Comparison of ENCODE assay signal across 32 cellular contexts in genomic region chr19:44636439-44637389, GRCh38. TPM values are rescaled to one million over a fixed set of nuclear protein-coding genes. Genes with fewer than 3 reads are reported as not detected.
DNase-seq lines count a peak whose midpoint lies in the region; ATAC-seq, FAIRE-seq and TF ChIP-seq lines count a peak whose summit lies in the region.
"Had no signal": no experiment of that assay in that cellular context is flagged by ENCODE, and none has a peak within 500 bp of the region (broad histone marks: within the 10 kb centered on the region; RNA-seq: fewer than 3 reads in every experiment).

No MANE protein-coding gene starts in this region.

- no TSS peak for BruUV-seq in PC-3 (replicated peaks; lab: Mats Ljungman, UMichigan)

- intact Hi-C loops in PC-3 (cut with micrococcal nuclease): no loop called here

- no peaks in the 10 kb centered on the region for H4K20me1 ChIP-seq in PC-3 (ENCODE audit: low read length)
- no peaks in the 10 kb centered on the region for H4K20me1 ChIP-seq in fibroblast of lung (ENCODE audit: control insufficient read depth, extremely low read depth, insufficient read depth, low read length)

- peaks cover 4% of the 10 kb centered on the region for H3F3A ChIP-seq in PC-3 (ENCODE audit: low read length, unreplicated experiment)

- TF ChIP-seq POLR2A in A549 (IDR thresholded peaks at IDR 0.05; ENCODE audit: low read length): no peak

- peaks cover 50% of the 10 kb centered on the region for H3K4me1 Mint-ChIP-seq in nephron
- H3K4me1 Mint-ChIP-seq in glutamatergic neuron (ENCODE audit: low read depth, unreplicated experiment): peaks cover 4% of the 10 kb centered on the region
- H3K4me1 Mint-ChIP-seq: activated naive CD4-positive, alpha-beta T cell treated with anti-CD3 and anti-CD28 coated beads, Interleukin-2, amount 50 U/mL, for 24 hours; IgD-negative memory B cell; naive thymus-derived CD4-positive, alpha-beta T cell had no signal

- no peak for TF ChIP-seq RAD21 in A549 (conservative IDR thresholded peaks at IDR 0.05 in 1 of 2, IDR thresholded peaks at IDR 0.05 in 1 of 2)

- H3K4me3 ChIP-seq in A549: no peak overlapping the region
- H3K4me3 ChIP-seq in PC-3 (ENCODE audit: low read length): no peak overlapping the region
- no peak overlapping the region for H3K4me3 ChIP-seq in fibroblast of lung (replicated peaks in 1 of 4; ENCODE audit: control extremely low read depth in 1 of 4, insufficient read depth in 1 of 4, low read depth in 3 of 4, low read length in 4 of 4)
- H3K4me3 ChIP-seq: gastroesophageal sphincter, left lung, skin epidermis, suprapubic skin had no signal

- H3K9ac ChIP-seq in PC-3 (ENCODE audit: low read length): no peak overlapping the region
- H3K9ac ChIP-seq in fibroblast of lung (ENCODE audit: insufficient read depth, low read length): no peak overlapping the region

- H3K27ac ChIP-seq in A549 (peak overlapping the region; percentile 84 to 97), PC-3 (ENCODE audit: low read length) (peak overlapping the region; percentile 58; the same call in 1 of the 2 replicates), fibroblast of lung (ENCODE audit: insufficient read depth, low read length) (peak overlapping the region; percentile 73)
- H3K27ac ChIP-seq: 22Rv1, gastroesophageal sphincter, skin epidermis, suprapubic skin had no signal

- no peak overlapping the region for H2AFZ ChIP-seq in PC-3 (ENCODE audit: low read length)
- no peak overlapping the region for H2AFZ ChIP-seq in fibroblast of lung (ENCODE audit: low read length)

- peak overlapping the region; percentile 14 to 81 (median 45) for H3K27ac Mint-ChIP-seq in nephron
- no peak overlapping the region for H3K27ac Mint-ChIP-seq in glutamatergic neuron (ENCODE audit: unreplicated experiment)
- H3K27ac Mint-ChIP-seq: activated CD8-positive, alpha-beta T cell treated with anti-CD3 and anti-CD28 coated beads, Interleukin-2, amount 10 ng/mL, durations not matched to agents 7 days and 5 days; activated naive CD4-positive, alpha-beta T cell treated with anti-CD3 and anti-CD28 coated beads, Interleukin-2, amount 50 U/mL, for 24 hours; activated T-helper 2 cell treated with anti-CD3 and anti-CD28 coated beads, Interferon-gamma antibody, Interleukin-2, Interleukin-4, amounts not matched to agents 10 μg/mL and 5 μg/mL and 100 μg/mL, durations not matched to agents 14 hours and 24 hours and 36 hours; CD4-positive, alpha-beta T cell; IgD-negative memory B cell had no signal

- POLR2A ChIA-PET in A549 (lab: Yijun Ruan, JAX): no interaction called here
- POLR2A ChIA-PET in PC-3 (lab: Charles Lee; ENCODE audit: unreplicated experiment): no interaction called here

- FAIRE-seq in A549 (lab: Jason Lieb, UNC): no peak
- FAIRE-seq: GM18507, H1 had no signal

- TF ChIP-seq CTCF in A549 (IDR thresholded peaks at IDR 0.05) (no peak), PC-3 (conservative IDR thresholded peaks at IDR 0.05; ENCODE audit: low read depth, low read length) (no peak), fibroblast of lung (conservative IDR thresholded peaks at IDR 0.05 in 1 of 2, IDR thresholded peaks at IDR 0.05 in 1 of 2; ENCODE audit: low read depth in 1 of 2, low read length in 2 of 2) (no peak), nephron (IDR thresholded peaks at IDR 0.05; ENCODE audit: unreplicated experiment in 3 of 3) (no peak), glutamatergic neuron (IDR thresholded peaks at IDR 0.05; ENCODE audit: partially characterized antibody, unreplicated experiment) (no peak)

- TF ChIP-seq EP300 in A549 (IDR thresholded peaks at IDR 0.05): no peak

- H3K9me3 ChIP-seq in A549 (peaks cover 4% of the 10 kb centered on the region; the same call in 1 of the 3 replicates), PC-3 (ENCODE audit: low read length) (no peaks in the 10 kb centered on the region), fibroblast of lung (ENCODE audit: control insufficient read depth, insufficient read depth, low read depth, low read length) (no peaks in the 10 kb centered on the region)
- H3K9me3 ChIP-seq: gastroesophageal sphincter, left lung, suprapubic skin had no signal

- no peaks in the 10 kb centered on the region for H3K27me3 ChIP-seq in PC-3 (ENCODE audit: low read length)
- H3K27me3 ChIP-seq in fibroblast of lung (ENCODE audit: control insufficient read depth, insufficient read depth, low read length): no peaks in the 10 kb centered on the region
- H3K27me3 ChIP-seq: left lung had no signal

- H3K36me3 ChIP-seq in PC-3 (ENCODE audit: low read depth, low read length): no peaks in the 10 kb centered on the region
- no peaks in the 10 kb centered on the region for H3K36me3 ChIP-seq in fibroblast of lung (ENCODE audit: control insufficient read depth, insufficient read depth, low read length)
- H3K36me3 ChIP-seq: gastroesophageal sphincter, left lung, suprapubic skin had no signal

- ATAC-seq in A549 (no peak), PC-3 (no peak), HG03039 (IDR thresholded peaks at IDR 0.05; ENCODE audit: unreplicated experiment) (no peak)
- ATAC-seq: activated CD8-positive, alpha-beta T cell treated with anti-CD3 and anti-CD28 coated beads, Interleukin-2, amount 10 ng/mL, durations not matched to agents 7 days and 5 days; gastroesophageal sphincter had no signal

- H3K9me2 ChIP-seq in PC-3 (replicated peaks; ENCODE audit: low read length): no peaks in the 10 kb centered on the region

- DNase-seq in A549 (ENCODE audit: low read depth in 1 of 2, low spot score in 1 of 2) (no peak), PC-3 (no peak), fibroblast of lung (ENCODE audit: low read depth in 2 of 2) (no peak), SW480 (ENCODE audit: low spot score) (no peak), glutamatergic neuron (no peak), germinal center (ENCODE audit: low spot score) (no peak)
- DNase-seq: activated CD4-positive, alpha-beta T cell treated with anti-CD3 and anti-CD28 coated beads for 4 hours; activated CD8-positive, alpha-beta T cell treated with anti-CD3 and anti-CD28 coated beads, Interleukin-2, amount 10 ng/mL, durations not matched to agents 7 days and 5 days; amniotic stem cell; CD4-positive, alpha-beta T cell; left lung; mesendoderm; naive thymus-derived CD4-positive, alpha-beta T cell; NCI-H1436 treated with DMSO at 0.1 percent for 48 hours; NCI-H226; occipital lobe; stimulated activated naive CD4-positive, alpha-beta T cell; SW 1271; T-helper 9 cell had no signal

- CTCF ChIA-PET in A549 (lab: Yijun Ruan, JAX): interaction anchor here (0.7 to 8.6 kb wide), 9 partner anchors 12 to 678 kb away, joined by 3 to 62 read pairs (median 5); no protein-coding TSS in a partner anchor
- CTCF ChIA-PET in PC-3 (lab: Charles Lee): interaction anchor here (1.1 kb wide), 1 partner anchor 20 kb away, joined by 4 read pairs; no protein-coding TSS in a partner anchor

- H3K27me3 Mint-ChIP-seq in nephron (ENCODE audit: low read depth): peaks cover 16% of the 10 kb centered on the region
- H3K27me3 Mint-ChIP-seq in glutamatergic neuron (ENCODE audit: unreplicated experiment): no peaks in the 10 kb centered on the region

- H3K36me3 Mint-ChIP-seq in nephron (ENCODE audit: low read depth) (no peaks in the 10 kb centered on the region), glutamatergic neuron (ENCODE audit: unreplicated experiment) (no peaks in the 10 kb centered on the region)
- H3K36me3 Mint-ChIP-seq: activated naive CD4-positive, alpha-beta T cell treated with anti-CD3 and anti-CD28 coated beads, Interleukin-2, amount 50 U/mL, for 24 hours; IgD-negative memory B cell; naive thymus-derived CD4-positive, alpha-beta T cell had no signal

- H3K79me2 ChIP-seq in PC-3 (ENCODE audit: low read length): no peaks in the 10 kb centered on the region
- no peaks in the 10 kb centered on the region for H3K79me2 ChIP-seq in fibroblast of lung (ENCODE audit: control insufficient read depth, insufficient read depth, low read length)

- 76% methylated on average over 11 of the region's 11 CpGs for WGBS in A549 (ENCODE audit: missing lambda C conversion rate)

- no peaks in the 10 kb centered on the region for H3K9me3 Mint-ChIP-seq in nephron
- H3K9me3 Mint-ChIP-seq in glutamatergic neuron (ENCODE audit: unreplicated experiment): no peaks in the 10 kb centered on the region
- H3K9me3 Mint-ChIP-seq: activated naive CD4-positive, alpha-beta T cell treated with anti-CD3 and anti-CD28 coated beads, Interleukin-2, amount 50 U/mL, for 24 hours; CD4-positive, alpha-beta T cell had no signal

- H3K4me3 Mint-ChIP-seq in nephron (no peak overlapping the region), glutamatergic neuron (ENCODE audit: unreplicated experiment) (no peak overlapping the region)
- H3K4me3 Mint-ChIP-seq: activated CD8-positive, alpha-beta T cell treated with anti-CD3 and anti-CD28 coated beads, Interleukin-2, amount 10 ng/mL, durations not matched to agents 7 days and 5 days; activated naive CD4-positive, alpha-beta T cell treated with anti-CD3 and anti-CD28 coated beads, Interleukin-2, amount 50 U/mL, for 24 hours; CD4-positive, alpha-beta T cell; IgD-negative memory B cell; naive thymus-derived CD4-positive, alpha-beta T cell had no signal

- H3K4me1 ChIP-seq in A549 (peaks cover 63% of the 10 kb centered on the region), PC-3 (ENCODE audit: insufficient read depth, low read length) (peaks cover 51% of the 10 kb centered on the region), fibroblast of lung (ENCODE audit: control insufficient read depth, extremely low read depth, insufficient read depth, low read length) (peaks cover 13% of the 10 kb centered on the region)
- H3K4me1 ChIP-seq: gastroesophageal sphincter, suprapubic skin had no signal

- peak overlapping the region; percentile 29 for H3K4me2 ChIP-seq in A549
- no peak overlapping the region for H3K4me2 ChIP-seq in PC-3 (ENCODE audit: low read length)
- H3K4me2 ChIP-seq in fibroblast of lung (ENCODE audit: extremely low read depth, insufficient read depth, low read length): no peak overlapping the region

RNA-seq across cellular contexts. Expression of gene PVR, which starts 7.0 kb away (rescaled TPM):
- polyA plus RNA-seq in A549 (2011; rRNA removed): 108 and 110 TPM in 2 replicates
- polyA plus RNA-seq in A549 (2012; cell fraction: cytosol; rRNA removed): 103 and 142 TPM in 2 replicates
- 163 and 226 TPM in 2 replicates for polyA plus RNA-seq in A549 (2012; cell fraction: nucleus; rRNA removed)
- polyA plus RNA-seq in A549 (2017; fragmentation: RNase III; extraction: RNeasy Plus Mini Kit Qiagen cat#74134 plus additional on column Dnase treatment): 86.2 to 98.1 TPM (median 90.3 TPM) in 3 replicates
- polyA minus RNA-seq in A549 (2011; rRNA and poly(A)+ RNA removed): 145 and 164 TPM in 2 replicates
- total RNA-seq in PC-3 (2014; rRNA removed): 67.8 and 75.3 TPM in 2 replicates
- total RNA-seq in fibroblast of lung: 98.1 and 229 TPM in 2 replicates
- polyA plus RNA-seq in fibroblast of lung: 167 and 230 TPM in 2 replicates
- polyA plus RNA-seq in fibroblast of lung (2012): 120 and 175 TPM in 2 replicates
- polyA minus RNA-seq in fibroblast of lung (ENCODE audit: low replicate concordance): 229 and 330 TPM in 2 replicates
- total RNA-seq in glutamatergic neuron (ENCODE audit: unreplicated experiment): 14.8 TPM
- polyA plus RNA-seq: IgD-negative memory B cell had no signal

RNA-seq across cellular contexts. Expression of gene IGSF23, which starts 23.4 kb away (rescaled TPM):
- polyA plus RNA-seq in A549 (2011; rRNA removed) (0.14 and 0.29 TPM in 2 replicates), A549 (2017; fragmentation: RNase III; extraction: RNeasy Plus Mini Kit Qiagen cat#74134 plus additional on column Dnase treatment) (0.35 to 0.45 TPM (median 0.42 TPM) in 3 replicates), fibroblast of lung (0.53 and 1.3 TPM in 2 replicates)
- 0.29 TPM in 2 replicates for polyA plus RNA-seq in A549 (2012; cell fraction: cytosol; rRNA removed)
- polyA plus RNA-seq in A549 (2012; cell fraction: nucleus; rRNA removed): 0.18 and 0.20 TPM in 2 replicates
- not detected in 2 replicates for polyA minus RNA-seq in A549 (2011; rRNA and poly(A)+ RNA removed)
- total RNA-seq in PC-3 (2014; rRNA removed) (not detected in 2 replicates), fibroblast of lung (0.26 and 0.33 TPM in 2 replicates), glutamatergic neuron (ENCODE audit: unreplicated experiment) (not detected)
- 0.92 and 3.0 TPM in 2 replicates for polyA plus RNA-seq in fibroblast of lung (2012)
- polyA minus RNA-seq in fibroblast of lung (ENCODE audit: low replicate concordance): not detected in 2 replicates
- total RNA-seq: activated CD8-positive, alpha-beta T cell treated with anti-CD3 and anti-CD28 coated beads, Interleukin-2, amount 10 ng/mL, durations not matched to agents 7 days and 5 days; activated T-helper 2 cell treated with anti-CD3 and anti-CD28 coated beads, Interferon-gamma antibody, Interleukin-2, Interleukin-4, amounts not matched to agents 10 μg/mL and 5 μg/mL and 100 μg/mL, durations not matched to agents 14 hours and 24 hours and 36 hours; CD4-positive, alpha-beta T cell; cerebellum; gastroesophageal sphincter; H1; left lung; naive thymus-derived CD4-positive, alpha-beta T cell; occipital lobe; suprapubic skin; ureter had no signal
- polyA plus RNA-seq: H1; IgD-negative memory B cell; naive thymus-derived CD4-positive, alpha-beta T cell had no signal

RNA-seq across cellular contexts. Expression of gene CEACAM19, which starts 34.6 kb away (rescaled TPM):
- polyA plus RNA-seq in A549 (2011; rRNA removed) (8.2 and 13.7 TPM in 2 replicates), A549 (2017; fragmentation: RNase III; extraction: RNeasy Plus Mini Kit Qiagen cat#74134 plus additional on column Dnase treatment) (7.2 to 10.3 TPM (median 9.7 TPM) in 3 replicates), fibroblast of lung (7.7 and 9.9 TPM in 2 replicates)
- polyA plus RNA-seq in A549 (2012; cell fraction: cytosol; rRNA removed): 10.0 and 12.3 TPM in 2 replicates
- 75.3 and 87.9 TPM in 2 replicates for polyA plus RNA-seq in A549 (2012; cell fraction: nucleus; rRNA removed)
- 13.7 and 14.9 TPM in 2 replicates for polyA minus RNA-seq in A549 (2011; rRNA and poly(A)+ RNA removed)
- total RNA-seq in PC-3 (2014; rRNA removed) (2.2 and 4.3 TPM in 2 replicates), fibroblast of lung (3.1 and 7.8 TPM in 2 replicates), glutamatergic neuron (ENCODE audit: unreplicated experiment) (1.5 TPM)
- polyA plus RNA-seq in fibroblast of lung (2012): 13.4 and 17.4 TPM in 2 replicates
- polyA minus RNA-seq in fibroblast of lung (ENCODE audit: low replicate concordance): 9.1 and 12.4 TPM in 2 replicates
- polyA plus RNA-seq: IgD-negative memory B cell; naive thymus-derived CD4-positive, alpha-beta T cell had no signal
